In genomic region chr1:67711150-67711849, GRCh38 we compare ENCODE assay signal across 14 cellular contexts. TPM values are rescaled to one million over a fixed set of nuclear protein-coding genes. Genes with fewer than 3 reads are reported as not detected.
DNase-seq lines count a peak whose midpoint lies in the region; ATAC-seq and TF ChIP-seq lines count a peak whose summit lies in the region.
"Had no signal": no experiment of that assay in that cellular context is flagged by ENCODE, and none has a peak within 500 bp of the region (broad histone marks: within the 10 kb centered on the region; RNA-seq: fewer than 3 reads in every experiment).

No MANE protein-coding gene starts in this region.

- no peaks in the 10 kb centered on the region for H3K9me3 Mint-ChIP-seq in activated CD4-positive, alpha-beta memory T cell treated with anti-CD3 and anti-CD28 coated beads for 36 hours

- H3K27ac ChIP-seq in VCaP: peak overlapping the region; percentile 91
- H3K27ac ChIP-seq: breast epithelium, upper lobe of left lung had no signal

- H3K4me3 Mint-ChIP-seq in activated CD4-positive, alpha-beta memory T cell treated with anti-CD3 and anti-CD28 coated beads for 36 hours: no peak overlapping the region

- ATAC-seq in GM18868 (IDR thresholded peaks at IDR 0.05; ENCODE audit: unreplicated experiment) (peak; percentile 9), HG02885 (IDR thresholded peaks at IDR 0.05; ENCODE audit: poor library complexity, unreplicated experiment) (peak; percentile 5)

- peaks cover 71% of the 10 kb centered on the region for H3K4me1 ChIP-seq in mucosa of stomach (ENCODE audit: control insufficient read depth, insufficient read depth, low read length)
- H3K4me1 ChIP-seq: breast epithelium, Caco-2 had no signal

- no peak for TF ChIP-seq CTCF in VCaP (conservative IDR thresholded peaks at IDR 0.05)

- no peaks in the 10 kb centered on the region for H3K4me1 Mint-ChIP-seq in activated CD4-positive, alpha-beta memory T cell treated with anti-CD3 and anti-CD28 coated beads for 36 hours (ENCODE audit: low read depth)

- POLR2A ChIA-PET in activated CD4-positive, alpha-beta memory T cell treated with anti-CD3 and anti-CD28 coated beads for 36 hours (lab: Charles Lee): no interaction called here

- peak overlapping the region; percentile 38 for H3K9ac ChIP-seq in mucosa of stomach (ENCODE audit: low read length)

- H3K36me3 ChIP-seq in mucosa of stomach (ENCODE audit: control insufficient read depth, insufficient read depth, low read length): no peaks in the 10 kb centered on the region
- H3K36me3 ChIP-seq: breast epithelium had no signal

- H3K36me3 Mint-ChIP-seq in activated CD4-positive, alpha-beta memory T cell treated with anti-CD3 and anti-CD28 coated beads for 36 hours: no peaks in the 10 kb centered on the region

- DNase-seq in ACHN (no peak), NCI-H1436 treated with DMSO at 0.1 percent for 48 hours (lab: John Stamatoyannopoulos, UW) (no peak), T-helper 2 cell (no peak)
- no peak for DNase-seq in activated CD4-positive, alpha-beta memory T cell treated with anti-CD3 and anti-CD28 coated beads for 36 hours
- DNase-seq: Caco-2, NCI-H1048, occipital lobe, T-helper 1 cell, upper lobe of left lung had no signal

- no peaks in the 10 kb centered on the region for H3K27me3 ChIP-seq in mucosa of stomach (ENCODE audit: control insufficient read depth, insufficient read depth, low read length)
- H3K27me3 ChIP-seq: breast epithelium, upper lobe of left lung had no signal

- intact Hi-C loops in activated CD4-positive, alpha-beta memory T cell treated with anti-CD3 and anti-CD28 coated beads for 36 hours (cut with micrococcal nuclease): no loop called here

- H3K4me3 ChIP-seq in mucosa of stomach (ENCODE audit: low read length): no peak overlapping the region
- H3K4me3 ChIP-seq: breast epithelium, upper lobe of left lung had no signal

- H3K27ac Mint-ChIP-seq in activated CD4-positive, alpha-beta memory T cell treated with anti-CD3 and anti-CD28 coated beads for 36 hours: no peak overlapping the region

- in situ Hi-C loops in ACHN (cut with HindIII; ENCODE audit: low pct_ligation_motif_present, low pct_unique_long_range_greater_than_20kb, low sequenced_read_pairs): no loop called here

- CTCF ChIA-PET in activated CD4-positive, alpha-beta memory T cell treated with anti-CD3 and anti-CD28 coated beads for 36 hours (lab: Charles Lee): interaction anchor here (1.4 kb wide), 1 partner anchor 49 kb away, joined by 5 read pairs; no protein-coding TSS in a partner anchor

- H3K9me3 ChIP-seq in mucosa of stomach (ENCODE audit: control insufficient read depth, low read length): no peaks in the 10 kb centered on the region
- H3K9me3 ChIP-seq: breast epithelium, Caco-2, upper lobe of left lung had no signal

- no peaks in the 10 kb centered on the region for H3K27me3 Mint-ChIP-seq in activated CD4-positive, alpha-beta memory T cell treated with anti-CD3 and anti-CD28 coated beads for 36 hours

RNA-seq across cellular contexts. Expression of gene GADD45A, which starts 26.3 kb away (rescaled TPM):
- 10 to 100 TPM; 36.2 to 39.1 TPM for total RNA-seq in activated CD4-positive, alpha-beta memory T cell treated with anti-CD3 and anti-CD28 coated beads for 36 hours
